ENCODE assay signal across 23 cellular contexts in genomic region chr4:168487821-168488162, GRCh38. TPM values are rescaled to one million over a fixed set of nuclear protein-coding genes. Genes with fewer than 3 reads are reported as not detected.
DNase-seq lines count a peak whose midpoint lies in the region; ATAC-seq and TF ChIP-seq lines count a peak whose summit lies in the region.
"Had no signal": no experiment of that assay in that cellular context is flagged by ENCODE, and none has a peak within 500 bp of the region (broad histone marks: within the 10 kb centered on the region; RNA-seq: fewer than 3 reads in every experiment).

No MANE protein-coding gene starts in this region.

- H3K36me3 Mint-ChIP-seq in activated naive CD8-positive, alpha-beta T cell treated with anti-CD3 and anti-CD28 coated beads, Interleukin-2, amount 10 ng/mL, durations not matched to agents 7 days and 5 days, result peaks cover 2% of the 10 kb centered on the region
- H3K36me3 Mint-ChIP-seq in activated naive CD8-positive, alpha-beta T cell treated with anti-CD3 and anti-CD28 coated beads, Interleukin-2, amount 50 U/mL, for 24 hours (ENCODE audit: low read depth), result no peaks in the 10 kb centered on the region
- H3K36me3 Mint-ChIP-seq: neural progenitor cell had no signal

- H3K36me3 ChIP-seq in RWPE2 (ENCODE audit: low read depth) (no peaks in the 10 kb centered on the region), skeletal muscle satellite cell (ENCODE audit: insufficient read depth, low read length) (no peaks in the 10 kb centered on the region)
- H3K36me3 ChIP-seq: heart left ventricle, neural progenitor cell, sigmoid colon had no signal

- POLR2A ChIA-PET in activated naive CD8-positive, alpha-beta T cell treated with anti-CD3 and anti-CD28 coated beads, Interleukin-2, amount 10 ng/mL, durations not matched to agents 7 days and 5 days (lab: Charles Lee), result interaction anchor here (0.8 to 0.9 kb wide), 3 partner anchors 16 to 169 kb away, joined by 3 to 4 read pairs (median 3); partner anchors contain the start of gene DDX60

- TF ChIP-seq CTCF in RWPE2 (IDR thresholded peaks at IDR 0.05; ENCODE audit: poor library complexity, severe bottlenecking) (no peak), foreskin keratinocyte (conservative IDR thresholded peaks at IDR 0.05) (no peak)

- H3K27ac ChIP-seq in RWPE2 (ENCODE audit: poor library complexity, severe bottlenecking) (peak overlapping the region; percentile 91), foreskin keratinocyte (peak overlapping the region; percentile 97)
- H3K27ac ChIP-seq: neural progenitor cell, sigmoid colon, SK-N-MC had no signal

- no peak for DNase-seq in activated naive CD8-positive, alpha-beta T cell treated with anti-CD3 and anti-CD28 coated beads, Interleukin-2, amount 10 ng/mL, durations not matched to agents 7 days and 5 days
- no peak for DNase-seq in activated naive CD8-positive, alpha-beta T cell treated with anti-CD3 and anti-CD28 coated beads, Interleukin-2, amount 50 U/mL, for 24 hours
- DNase-seq in RWPE2 (ENCODE audit: low spot score) (no peak), foreskin keratinocyte (no peak), GM19238 (ENCODE audit: insufficient read length, low spot score) (no peak)
- no peak for DNase-seq in stimulated activated naive CD4-positive, alpha-beta T cell treated with Interleukin-2 at 50 U/mL for 16 hours (lab: John Stamatoyannopoulos, UW)
- DNase-seq: 8988T; activated CD4-positive, alpha-beta T cell treated with anti-CD3 and anti-CD28 coated beads for 36 hours; activated gamma-delta T cell treated with Interleukin-2 at 50 U/mL for 16 hours; activated T-cell treated with anti-CD3 and anti-CD28 coated beads, Interleukin-2, amount 50 U/mL, for 24 hours; CD4-positive, alpha-beta T cell; heart left ventricle; kidney glomerular epithelial cell; NCI-H2081 treated with DMSO at 0.1 percent for 48 hours; NCI-H345; sigmoid colon had no signal

- no peaks in the 10 kb centered on the region for H3K9me3 ChIP-seq in RWPE2 (ENCODE audit: severe bottlenecking)
- H3K9me3 ChIP-seq in skeletal muscle satellite cell (replicated peaks; ENCODE audit: low read length), result no peaks in the 10 kb centered on the region
- H3K9me3 ChIP-seq: heart left ventricle, sigmoid colon had no signal

- no peaks in the 10 kb centered on the region for H3K27me3 Mint-ChIP-seq in activated naive CD8-positive, alpha-beta T cell treated with anti-CD3 and anti-CD28 coated beads, Interleukin-2, amount 10 ng/mL, durations not matched to agents 7 days and 5 days
- H3K27me3 Mint-ChIP-seq in activated naive CD8-positive, alpha-beta T cell treated with anti-CD3 and anti-CD28 coated beads, Interleukin-2, amount 50 U/mL, for 24 hours, result no peaks in the 10 kb centered on the region
- H3K27me3 Mint-ChIP-seq: activated CD4-positive, alpha-beta T cell treated with anti-CD3 and anti-CD28 coated beads for 36 hours had no signal

- H3K4me3 Mint-ChIP-seq in activated naive CD8-positive, alpha-beta T cell treated with anti-CD3 and anti-CD28 coated beads, Interleukin-2, amount 10 ng/mL, durations not matched to agents 7 days and 5 days, result no peak overlapping the region
- no peak overlapping the region for H3K4me3 Mint-ChIP-seq in activated naive CD8-positive, alpha-beta T cell treated with anti-CD3 and anti-CD28 coated beads, Interleukin-2, amount 50 U/mL, for 24 hours
- H3K4me3 Mint-ChIP-seq: activated CD4-positive, alpha-beta T cell treated with anti-CD3 and anti-CD28 coated beads for 36 hours; activated T-cell treated with anti-CD3 and anti-CD28 coated beads, Interleukin-2, amount 50 U/mL, for 24 hours; CD4-positive, alpha-beta T cell; IgD-negative memory B cell; neural progenitor cell; stimulated activated naive CD8-positive, alpha-beta T cell treated with anti-CD3 and anti-CD28 coated beads, Interleukin-15, Interleukin-2, amounts not matched to agents 100 ng/mL and 50 ng/mL, for 24 hours had no signal

- H3K27ac Mint-ChIP-seq in activated naive CD8-positive, alpha-beta T cell treated with anti-CD3 and anti-CD28 coated beads, Interleukin-2, amount 10 ng/mL, durations not matched to agents 7 days and 5 days, result peak overlapping the region; percentile 4
- no peak overlapping the region for H3K27ac Mint-ChIP-seq in activated naive CD8-positive, alpha-beta T cell treated with anti-CD3 and anti-CD28 coated beads, Interleukin-2, amount 50 U/mL, for 24 hours
- H3K27ac Mint-ChIP-seq: CD4-positive, alpha-beta T cell; IgD-negative memory B cell; neural progenitor cell had no signal

- H3K9ac ChIP-seq in skeletal muscle satellite cell (ENCODE audit: low read depth, low read length), result peak overlapping the region; percentile 66
- H3K9ac ChIP-seq: neural progenitor cell had no signal

- H3K27me3 ChIP-seq in RWPE2 (ENCODE audit: insufficient read depth, poor library complexity, severe bottlenecking) (no peaks in the 10 kb centered on the region), foreskin keratinocyte (no peaks in the 10 kb centered on the region), skeletal muscle satellite cell (ENCODE audit: control insufficient read depth, insufficient read depth, low read length) (no peaks in the 10 kb centered on the region)
- H3K27me3 ChIP-seq: heart left ventricle, neural progenitor cell, sigmoid colon had no signal

- H3K9me3 Mint-ChIP-seq in activated naive CD8-positive, alpha-beta T cell treated with anti-CD3 and anti-CD28 coated beads, Interleukin-2, amount 10 ng/mL, durations not matched to agents 7 days and 5 days, result peaks cover 2% of the 10 kb centered on the region
- no peaks in the 10 kb centered on the region for H3K9me3 Mint-ChIP-seq in activated naive CD8-positive, alpha-beta T cell treated with anti-CD3 and anti-CD28 coated beads, Interleukin-2, amount 50 U/mL, for 24 hours
- H3K9me3 Mint-ChIP-seq: activated T-cell treated with anti-CD3 and anti-CD28 coated beads, Interleukin-2, amount 50 U/mL, for 24 hours; CD4-positive, alpha-beta T cell; IgD-negative memory B cell; neural progenitor cell; stimulated activated naive CD8-positive, alpha-beta T cell treated with anti-CD3 and anti-CD28 coated beads, Interleukin-15, Interleukin-2, amounts not matched to agents 100 ng/mL and 50 ng/mL, for 24 hours had no signal

- ATAC-seq in activated naive CD8-positive, alpha-beta T cell treated with anti-CD3 and anti-CD28 coated beads, Interleukin-2, amount 10 ng/mL, durations not matched to agents 7 days and 5 days (ENCODE audit: low read depth), result no peak
- no peak for ATAC-seq in activated naive CD8-positive, alpha-beta T cell treated with anti-CD3 and anti-CD28 coated beads, Interleukin-2, amount 50 U/mL, for 24 hours
- ATAC-seq in RWPE2 (ENCODE audit: low read depth), result no peak
- no peak for ATAC-seq in foreskin keratinocyte
- no peak for ATAC-seq in HG03439 (IDR thresholded peaks at IDR 0.05; ENCODE audit: unreplicated experiment)
- ATAC-seq: GM12878 had no signal

- H3K4me2 ChIP-seq in skeletal muscle satellite cell (ENCODE audit: low read length), result peak overlapping the region; percentile 56
- H3K4me2 ChIP-seq: neural progenitor cell had no signal

- H3K4me1 Mint-ChIP-seq in activated naive CD8-positive, alpha-beta T cell treated with anti-CD3 and anti-CD28 coated beads, Interleukin-2, amount 10 ng/mL, durations not matched to agents 7 days and 5 days, result peaks cover 28% of the 10 kb centered on the region
- peaks cover 20% of the 10 kb centered on the region for H3K4me1 Mint-ChIP-seq in activated naive CD8-positive, alpha-beta T cell treated with anti-CD3 and anti-CD28 coated beads, Interleukin-2, amount 50 U/mL, for 24 hours
- H3K4me1 Mint-ChIP-seq: IgD-negative memory B cell, neural progenitor cell had no signal

- H3K4me3 ChIP-seq in RWPE2 (ENCODE audit: severe bottlenecking), result no peak overlapping the region
- H3K4me3 ChIP-seq in skeletal muscle satellite cell (ENCODE audit: low read length), result peak overlapping the region; percentile 19
- H3K4me3 ChIP-seq: GM12878, neural progenitor cell, sigmoid colon, SK-N-MC had no signal

- H3K4me1 ChIP-seq in RWPE2 (ENCODE audit: insufficient read depth, poor library complexity, severe bottlenecking), result peaks cover 40% of the 10 kb centered on the region
- peaks cover 44% of the 10 kb centered on the region for H3K4me1 ChIP-seq in foreskin keratinocyte
- peaks cover 59% of the 10 kb centered on the region for H3K4me1 ChIP-seq in skeletal muscle satellite cell (ENCODE audit: control insufficient read depth, insufficient read depth, low read length)
- H3K4me1 ChIP-seq: neural progenitor cell, sigmoid colon had no signal

RNA-seq across cellular contexts. Expression of gene DDX60L, which starts 7.5 kb away (rescaled TPM):
- 10 to 100 TPM; 87.2 to 89.1 TPM for total RNA-seq in activated naive CD8-positive, alpha-beta T cell treated with anti-CD3 and anti-CD28 coated beads, Interleukin-2, amount 10 ng/mL, durations not matched to agents 7 days and 5 days
- total RNA-seq in foreskin keratinocyte, result 24.3 and 34.4 TPM in 2 replicates
- 10.8 and 12.3 TPM in 2 replicates for polyA plus RNA-seq in foreskin keratinocyte
- total RNA-seq in skeletal muscle satellite cell (2012; rRNA removed), result 14.4 and 18.8 TPM in 2 replicates

RNA-seq across cellular contexts. Expression of gene PALLD, which starts 9.1 kb away (rescaled TPM):
- 1 to 10 TPM in 1 of 2 experiments, under 1 TPM in 1; 0.91 to 2.0 TPM for total RNA-seq in activated naive CD8-positive, alpha-beta T cell treated with anti-CD3 and anti-CD28 coated beads, Interleukin-2, amount 10 ng/mL, durations not matched to agents 7 days and 5 days
- 166 and 202 TPM in 2 replicates for total RNA-seq in foreskin keratinocyte
- polyA plus RNA-seq in foreskin keratinocyte, result 58.4 and 88.0 TPM in 2 replicates
- total RNA-seq in skeletal muscle satellite cell (2012; rRNA removed), result 13.9 and 40.4 TPM in 2 replicates

Comparison
In these comparisons a context has a peak if more than half of its experiments do, and no peak if none do; other contexts are left out.
1. RNA of gene PALLD, which starts 9.1 kb away (total RNA-seq): 166 to 202 TPM in foreskin keratinocyte; 0.91 to 2.0 TPM in activated naive CD8-positive, alpha-beta T cell treated with anti-CD3 and anti-CD28 coated beads, Interleukin-2, amount 10 ng/mL, durations not matched to agents 7 days and 5 days; every median in the first group is over 10 times any median in the second.